In genomic region chr5:73673161-73673591, GRCh38 we compare ENCODE assay signal across 3 cellular contexts.
TF ChIP-seq lines count a peak whose summit lies in the region.

No MANE protein-coding gene starts in this region.

TF ChIP-seq in A549, 52 proteins besides CTCF, POLR2A, EP300 and RAD21:
- TF ChIP-seq CEBPB (IDR thresholded peaks at IDR 0.05) (peak; percentile 50 to 83; a peak in 3 of 4 replicates), ESRRA (IDR thresholded peaks at IDR 0.05; ENCODE audit: borderline replicate concordance, low read length) (no peak), ZNF302 (CRISPR knock-in tag; IDR thresholded peaks at IDR 0.05) (peak; percentile 44; the same call in 1 of the 2 replicates), HMGXB4 (CRISPR knock-in tag; IDR thresholded peaks at IDR 0.05; ENCODE audit: borderline replicate concordance) (no peak), CHD4 (IDR thresholded peaks at IDR 0.05; ENCODE audit: borderline replicate concordance) (no peak), HOXA7 (CRISPR knock-in tag; IDR thresholded peaks at IDR 0.05) (no peak), GATA3 (IDR thresholded peaks at IDR 0.05; ENCODE audit: borderline replicate concordance) (peak; percentile 60; the same call in 1 of the 2 replicates), SMC3 (IDR thresholded peaks at IDR 0.05) (no peak), HOXB13 (CRISPR knock-in tag; IDR thresholded peaks at IDR 0.05; ENCODE audit: low read depth) (peak; percentile 76; the same call in 1 of the 2 replicates), FOSL2 (IDR thresholded peaks at IDR 0.05) (peak; percentile 15; the same call in 1 of the 2 replicates), FOSL2 (CRISPR knock-in tag; IDR thresholded peaks at IDR 0.05) (peak; percentile 73), MAFK (IDR thresholded peaks at IDR 0.05; ENCODE audit: partially characterized antibody) (peak; percentile 99), MAX (IDR thresholded peaks at IDR 0.05) (no peak), EHF (CRISPR knock-in tag; IDR thresholded peaks at IDR 0.05) (no peak), NFE2L2 (conservative IDR thresholded peaks at IDR 0.05; ENCODE audit: low read length) (peak; percentile 72), MAZ (IDR thresholded peaks at IDR 0.05; ENCODE audit: borderline replicate concordance, low read depth, low read length) (no peak), ZC3H11A (IDR thresholded peaks at IDR 0.05) (no peak), HOXB5 (CRISPR knock-in tag; IDR thresholded peaks at IDR 0.05) (0 out of 2 replicates have a peak, but pooled peaks have one; percentile 62)

TF ChIP-seq in K562, 482 proteins besides CTCF, POLR2A, EP300 and RAD21 (continued from another document and continues in another):
- no peak; the same call in 1 of the 2 replicates for TF ChIP-seq JUND (IDR thresholded peaks at IDR 0.05; ENCODE audit: borderline replicate concordance, low read depth, low read length)
- peak; percentile 43; the same call in 1 of the 3 replicates for TF ChIP-seq JUND (tag; IDR thresholded peaks at IDR 0.05; ENCODE audit: borderline replicate concordance, low read depth, low read length)
- no peak for TF ChIP-seq SMAD2 (IDR thresholded peaks at IDR 0.05; ENCODE audit: low read depth, low read length)
- TF ChIP-seq FOSL1 (tag; conservative IDR thresholded peaks at IDR 0.05), result no peak
- 0 out of 2 replicates have a peak, but pooled peaks have one; percentile 28 for TF ChIP-seq ZNF592 (IDR thresholded peaks at IDR 0.05)
- no peak for TF ChIP-seq E4F1 (CRISPR knock-in tag; IDR thresholded peaks at IDR 0.05; ENCODE audit: borderline replicate concordance)
- TF ChIP-seq NFIC (IDR thresholded peaks at IDR 0.05), result no peak
- TF ChIP-seq CBX2 (IDR thresholded peaks at IDR 0.05; ENCODE audit: insufficient read depth, low read length, poor library complexity, severe bottlenecking), result no peak
- peak; percentile 92 for TF ChIP-seq NFE2 (IDR thresholded peaks at IDR 0.05; ENCODE audit: low read depth)
- TF ChIP-seq MAFF (IDR thresholded peaks at IDR 0.05; ENCODE audit: low read length), result peak; percentile 92
- TF ChIP-seq CBX1 (IDR thresholded peaks at IDR 0.05; ENCODE audit: low read depth), result no peak
- peak; percentile 87 for TF ChIP-seq CEBPB (tag; IDR thresholded peaks at IDR 0.05)
- 0 out of 2 replicates have a peak, but pooled peaks have one; percentile 26 for TF ChIP-seq FOXJ2 (tag; IDR thresholded peaks at IDR 0.05)
- TF ChIP-seq CEBPG (CRISPR knock-in tag; IDR thresholded peaks at IDR 0.05), result no peak
- peak in 1 of 2 experiments; percentile 38; a peak in 1 of 4 replicates for TF ChIP-seq CEBPG (tag; conservative IDR thresholded peaks at IDR 0.05 in 1 of 2, IDR thresholded peaks at IDR 0.05 in 1 of 2)

TF ChIP-seq in WTC11, 78 proteins besides CTCF, POLR2A, EP300 and RAD21:
- TF ChIP-seq ZBTB43 (CRISPR knock-in tag; IDR thresholded peaks at IDR 0.05) (no peak), SMAD4 (CRISPR knock-in tag; IDR thresholded peaks at IDR 0.05) (no peak), MXD4 (CRISPR knock-in tag; IDR thresholded peaks at IDR 0.05; ENCODE audit: borderline replicate concordance) (no peak), ETV6 (CRISPR knock-in tag; IDR thresholded peaks at IDR 0.05) (no peak), ZSCAN18 (CRISPR knock-in tag; IDR thresholded peaks at IDR 0.05) (no peak), TEAD4 (CRISPR knock-in tag; IDR thresholded peaks at IDR 0.05) (no peak), AR (CRISPR knock-in tag; IDR thresholded peaks at IDR 0.05) (no peak), MYBL2 (CRISPR knock-in tag; IDR thresholded peaks at IDR 0.05) (no peak)
